Comparison of ENCODE assay signal across 8 cellular contexts in the genomic region with DNA sequence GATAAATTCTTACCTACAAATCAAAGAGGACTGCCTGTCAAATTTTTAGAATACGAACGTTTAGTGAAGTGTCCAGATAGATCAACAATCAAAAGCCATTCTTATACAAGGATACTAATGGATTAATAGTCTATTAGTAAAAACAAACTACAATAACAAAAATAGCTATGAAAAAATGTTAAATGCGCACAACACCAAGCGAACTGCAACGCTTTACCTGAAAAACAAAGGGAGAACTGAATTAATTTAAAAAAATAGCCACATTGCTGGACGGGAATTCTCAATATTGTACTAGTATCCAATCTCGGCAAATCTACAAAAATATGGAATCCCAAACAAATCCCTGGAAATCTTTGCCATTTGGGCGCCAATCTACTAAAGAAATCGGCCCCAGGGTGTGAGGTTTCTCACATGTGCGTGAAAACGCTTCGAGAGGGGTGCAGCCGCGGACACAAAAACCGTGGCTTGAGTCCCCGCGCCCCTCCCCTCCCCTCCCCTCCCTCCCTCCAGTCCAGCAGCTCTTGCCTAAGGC. TPM values are rescaled to one million over a fixed set of nuclear protein-coding genes. Genes with fewer than 3 reads are reported as not detected.
A peak's percentile ranks its signal among the peaks of the same experiment; 100 is the strongest.
DNase-seq lines count a peak whose midpoint lies in the region; ATAC-seq and TF ChIP-seq lines count a peak whose summit lies in the region.

No MANE protein-coding gene starts in this region.

- H3K27ac ChIP-seq in mammary epithelial cell (ENCODE audit: insufficient read depth, low read depth, low read length) = peak overlapping the region; percentile 83

- DNase-seq in A172 (ENCODE audit: low spot score) (peak; percentile 4), HFF-Myc (ENCODE audit: extremely low read depth, low read depth) (no peak), mammary epithelial cell (no peak), mucosa of descending colon (no peak), GM20000 (ENCODE audit: low spot score) (no peak), EL (no peak)
- no peak for DNase-seq in stimulated activated CD8-positive, alpha-beta memory T cell treated with anti-CD3 and anti-CD28 coated beads, Interleukin-4, amount 100 ng/mL, for 48 hours
- DNase-seq in activated CD4-positive, CD25-positive, alpha-beta regulatory T cell (lab: John Stamatoyannopoulos, UW) = no peak

- no peak for TF ChIP-seq CTCF in HFF-Myc (IDR thresholded peaks at IDR 0.05; ENCODE audit: low read depth, low read length, missing control alignments)
- no peak for TF ChIP-seq CTCF in mammary epithelial cell (conservative IDR thresholded peaks at IDR 0.05 in 1 of 2, IDR thresholded peaks at IDR 0.05 in 1 of 2; ENCODE audit: extremely low read depth in 1 of 2, insufficient read depth in 1 of 2, low read depth in 1 of 2, low read length in 2 of 2)
- no peak for TF ChIP-seq CTCF in mucosa of descending colon (IDR thresholded peaks at IDR 0.05)
- no peak for TF ChIP-seq CTCF in GM20000 (IDR thresholded peaks at IDR 0.05; ENCODE audit: extremely low read depth, missing control alignments)

- intact Hi-C loops in mammary epithelial cell (cut with micrococcal nuclease) (loop anchor here (1.0 kb wide), 1 partner anchor 55 kb away; no protein-coding TSS in a partner anchor), mucosa of descending colon (cut with DNase I, micrococcal nuclease) (no loop called here)

- H3K36me3 ChIP-seq in mammary epithelial cell (ENCODE audit: insufficient read depth, low read length) (no peaks in the 10 kb centered on the region), mucosa of descending colon (ENCODE audit: low read depth) (no peaks in the 10 kb centered on the region)

- in situ Hi-C loops in mammary epithelial cell (cut with MboI; ENCODE audit: low sequenced_read_pairs in 2 of 2) = no loop called here

- BruUV-seq in mammary epithelial cell (replicated peaks; lab: Mats Ljungman, UMichigan) = TSS peak; percentile 66

- H3K4me1 ChIP-seq in mammary epithelial cell (ENCODE audit: insufficient read depth, low read length) (peaks cover 8% of the 10 kb centered on the region), mucosa of descending colon (ENCODE audit: low read depth) (peaks cover 6% of the 10 kb centered on the region)

- WGBS in mammary epithelial cell (ENCODE audit: low coverage, missing lambda C conversion rate) = 2% methylated on average over 9 of the region's 17 CpGs

- H3K9me3 ChIP-seq in mammary epithelial cell (replicated peaks; ENCODE audit: insufficient read depth, low read length) (no peaks in the 10 kb centered on the region), mucosa of descending colon (no peaks in the 10 kb centered on the region)

- CTCF ChIA-PET in mammary epithelial cell (lab: Charles Lee; ENCODE audit: low non-redundant PET) = interaction anchor here (0.5 kb wide), 1 partner anchor 1019 kb away, joined by 6 read pairs; no protein-coding TSS in a partner anchor

- H3K4me3 ChIP-seq in HFF-Myc (replicated peaks; ENCODE audit: low read depth, low read length) = peak overlapping the region; percentile 72
- H3K4me3 ChIP-seq in mammary epithelial cell (replicated peaks in 1 of 3; ENCODE audit: insufficient read depth in 1 of 3, low read depth in 2 of 3, low read length in 3 of 3) = peak overlapping the region; percentile 52 to 70 (median 56)
- H3K4me3 ChIP-seq in mucosa of descending colon = peak overlapping the region; percentile 14

- H3K4me2 ChIP-seq in mammary epithelial cell (ENCODE audit: insufficient read depth, low read depth, low read length) = peak overlapping the region; percentile 82

- no peaks in the 10 kb centered on the region for H3K27me3 ChIP-seq in mammary epithelial cell (ENCODE audit: insufficient read depth, low read length)

- peak overlapping the region; percentile 67 for H3K9ac ChIP-seq in mammary epithelial cell (ENCODE audit: insufficient read depth, low read length)

- ATAC-seq in mucosa of descending colon = no peak

- dilution Hi-C loops in mammary epithelial cell (cut with HindIII; ENCODE audit: low sequenced_read_pairs) = no loop called here

- H2AFZ ChIP-seq in mammary epithelial cell (ENCODE audit: low read depth, low read length) = peak overlapping the region; percentile 98

- peaks cover 9% of the 10 kb centered on the region for H3K79me2 ChIP-seq in mammary epithelial cell (ENCODE audit: insufficient read depth, low read length)

- H4K20me1 ChIP-seq in mammary epithelial cell (ENCODE audit: insufficient read depth, low read length) = no peaks in the 10 kb centered on the region

RNA-seq across cellular contexts. Expression of gene TRAF5, which starts 55.6 kb away (rescaled TPM):
- total RNA-seq in A172 (2014; rRNA removed; shearing (Covaris generic)) = 9.4 and 9.5 TPM in 2 replicates
- total RNA-seq in mammary epithelial cell (1 to 10 TPM; 2.2 to 9.0 TPM), mucosa of descending colon (10 to 100 TPM; 19.4 to 28.5 (median 23.9) TPM)
- polyA plus RNA-seq in mammary epithelial cell = 1.7 TPM
- polyA minus RNA-seq in mammary epithelial cell = 2.5 TPM

Comparison
In these comparisons a context has a peak if more than half of its experiments do, and no peak if none do; other contexts are left out.
1. H3K4me3 ChIP-seq: peak in every context shown above with its lines; median percentile 72 in HFF-Myc; 56 in mammary epithelial cell; 14 in mucosa of descending colon.